Comparison of ENCODE assay signal across 9 cellular contexts in genomic region chr6:164570791-164571190, GRCh38.
"Had no signal": no experiment of that assay in that cellular context is flagged by ENCODE, and none has a peak within 500 bp of the region (broad histone marks: within the 10 kb centered on the region; RNA-seq: fewer than 3 reads in every experiment).

No MANE protein-coding gene starts in this region.

- H3K9ac ChIP-seq: GM23248 had no signal

- H3K27ac ChIP-seq: GM23248 had no signal

- H3K4me3 ChIP-seq: GM23248, HAP-1, K562 had no signal

- H2AFZ ChIP-seq: GM23248 had no signal

- DNase-seq: GM23248, GOT3, H7, HFFc6, IMR-90, KG1 had no signal

- H3K36me3 ChIP-seq: HAP-1 had no signal

- ATAC-seq: HCT116, K562 had no signal
